21 cellular contexts compared by ENCODE assay signal in the genomic region with DNA sequence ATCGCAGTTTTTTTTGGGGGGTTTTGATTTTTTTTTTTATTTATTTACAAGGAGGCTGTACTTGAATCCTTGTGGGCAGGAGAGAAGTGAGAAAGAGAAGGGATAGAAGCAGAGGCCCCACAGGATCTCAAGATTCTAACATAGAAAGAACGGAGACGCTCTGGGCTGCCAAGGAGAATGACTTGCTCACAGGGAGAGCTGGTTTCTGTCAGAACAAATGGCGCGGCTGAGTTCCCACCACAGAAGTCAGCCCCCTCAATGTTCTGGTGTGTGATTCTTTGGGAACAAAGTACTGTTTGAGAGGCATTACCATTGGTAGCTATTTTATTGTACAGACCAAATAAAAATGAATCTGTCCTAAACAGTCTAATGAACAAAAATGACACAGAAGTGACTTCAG.
A peak's percentile ranks its signal among the peaks of the same experiment; 100 is the strongest.
DNase-seq lines count a peak whose midpoint lies in the region; ATAC-seq and TF ChIP-seq lines count a peak whose summit lies in the region.
"Had no signal": no experiment of that assay in that cellular context is flagged by ENCODE, and none has a peak within 500 bp of the region (broad histone marks: within the 10 kb centered on the region; RNA-seq: fewer than 3 reads in every experiment).

No MANE protein-coding gene starts in this region.

- peak overlapping the region; percentile 79 for H2AFZ ChIP-seq in neural progenitor cell (replicated peaks)
- H2AFZ ChIP-seq: GM23248 had no signal

- no peak overlapping the region for H3K27ac ChIP-seq in neural progenitor cell
- H3K27ac ChIP-seq: BLaER1, GM23248, SK-N-MC had no signal

- H3K79me2 ChIP-seq in neural progenitor cell (ENCODE audit: low read depth), result no peaks in the 10 kb centered on the region

- TF ChIP-seq CTCF in fibroblast of mammary gland (conservative IDR thresholded peaks at IDR 0.05; ENCODE audit: control insufficient read depth, insufficient read depth, low read depth, low read length), result no peak
- TF ChIP-seq CTCF in neural progenitor cell (IDR thresholded peaks at IDR 0.05), result no peak

- peaks cover 9% of the 10 kb centered on the region for H3K4me1 Mint-ChIP-seq in neural progenitor cell
- no peaks in the 10 kb centered on the region for H3K4me1 Mint-ChIP-seq in effector memory CD8-positive, alpha-beta T cell (ENCODE audit: low read depth in 2 of 2)

- no peak for DNase-seq in left ventricle myocardium superior
- no peak for DNase-seq in Right ventricle myocardium inferior (ENCODE audit: missing footprints)
- DNase-seq in fibroblast of mammary gland (ENCODE audit: low read depth), result peak; percentile 17
- DNase-seq in neural progenitor cell (ENCODE audit: low spot score), result no peak
- no peak for DNase-seq in effector memory CD8-positive, alpha-beta T cell
- DNase-seq in NCI-H1105 (lab: John Stamatoyannopoulos, UW), result no peak
- DNase-seq in NCI-H1092 (lab: John Stamatoyannopoulos, UW), result no peak
- DNase-seq: CD4-positive, CD25-positive, alpha-beta regulatory T cell; GM23248; H7; KBM-7; MV-4-11; NCI-H1417; NCI-H1694; NCI-H2029 treated with DMSO at 0.1 percent for 48 hours; NCI-H69; RPMI8226; SHP77 treated with DMSO at 0.1 percent for 48 hours had no signal

- H3K9ac ChIP-seq in neural progenitor cell, result no peak overlapping the region
- H3K9ac ChIP-seq: BLaER1, GM23248 had no signal

- no peak overlapping the region for H3K4me2 ChIP-seq in neural progenitor cell

- H3F3A ChIP-seq in neural progenitor cell (ENCODE audit: low read depth), result no peaks in the 10 kb centered on the region

- peaks cover 7% of the 10 kb centered on the region for H3K9me3 Mint-ChIP-seq in neural progenitor cell
- H3K9me3 Mint-ChIP-seq in effector memory CD8-positive, alpha-beta T cell, result no peaks in the 10 kb centered on the region

- intact Hi-C loops in left ventricle myocardium superior (cut with micrococcal nuclease), result no loop called here
- intact Hi-C loops in Right ventricle myocardium inferior (cut with DNase I), result no loop called here

- H3K27ac Mint-ChIP-seq in neural progenitor cell, result no peak overlapping the region
- peak overlapping the region in 1 of 2 donors; percentile 84 for H3K27ac Mint-ChIP-seq in effector memory CD8-positive, alpha-beta T cell
- H3K27ac Mint-ChIP-seq: CD4-positive, CD25-positive, alpha-beta regulatory T cell had no signal

- no peaks in the 10 kb centered on the region for H3K36me3 Mint-ChIP-seq in neural progenitor cell
- H3K36me3 Mint-ChIP-seq in effector memory CD8-positive, alpha-beta T cell (ENCODE audit: insufficient read depth), result no peaks in the 10 kb centered on the region
- H3K36me3 Mint-ChIP-seq: CD4-positive, CD25-positive, alpha-beta regulatory T cell had no signal

- no peaks in the 10 kb centered on the region for H3K27me3 Mint-ChIP-seq in neural progenitor cell (ENCODE audit: insufficient read depth, low read depth)
- no peaks in the 10 kb centered on the region for H3K27me3 Mint-ChIP-seq in effector memory CD8-positive, alpha-beta T cell
- H3K27me3 Mint-ChIP-seq: CD4-positive, CD25-positive, alpha-beta regulatory T cell had no signal

- H3K4me3 ChIP-seq in fibroblast of mammary gland (ENCODE audit: control insufficient read depth, low read depth, low read length), result no peak overlapping the region
- H3K4me3 ChIP-seq in neural progenitor cell, result no peak overlapping the region
- H3K4me3 ChIP-seq: BLaER1, GM23248, SK-N-MC had no signal

- peak; percentile 30 for ATAC-seq in left ventricle myocardium superior
- no peak for ATAC-seq in Right ventricle myocardium inferior
- no peak for ATAC-seq in effector memory CD8-positive, alpha-beta T cell (replicated peaks)
- ATAC-seq in GM21786 (IDR thresholded peaks at IDR 0.05; ENCODE audit: unreplicated experiment), result no peak

- H3K4me1 ChIP-seq in neural progenitor cell, result no peaks in the 10 kb centered on the region

- H3K9me3 ChIP-seq in neural progenitor cell (ENCODE audit: low read depth), result no peaks in the 10 kb centered on the region

- H3K36me3 ChIP-seq in neural progenitor cell, result no peaks in the 10 kb centered on the region
- H3K36me3 ChIP-seq: BLaER1 had no signal

- no peak overlapping the region for H3K4me3 Mint-ChIP-seq in neural progenitor cell
- H3K4me3 Mint-ChIP-seq in effector memory CD8-positive, alpha-beta T cell, result no peak overlapping the region
- H3K4me3 Mint-ChIP-seq: CD4-positive, CD25-positive, alpha-beta regulatory T cell had no signal

- no peaks in the 10 kb centered on the region for H4K20me1 ChIP-seq in neural progenitor cell (ENCODE audit: low read depth)
- H4K20me1 ChIP-seq: BLaER1 had no signal

- H3K27me3 ChIP-seq in neural progenitor cell, result no peaks in the 10 kb centered on the region
